In the genomic region with DNA sequence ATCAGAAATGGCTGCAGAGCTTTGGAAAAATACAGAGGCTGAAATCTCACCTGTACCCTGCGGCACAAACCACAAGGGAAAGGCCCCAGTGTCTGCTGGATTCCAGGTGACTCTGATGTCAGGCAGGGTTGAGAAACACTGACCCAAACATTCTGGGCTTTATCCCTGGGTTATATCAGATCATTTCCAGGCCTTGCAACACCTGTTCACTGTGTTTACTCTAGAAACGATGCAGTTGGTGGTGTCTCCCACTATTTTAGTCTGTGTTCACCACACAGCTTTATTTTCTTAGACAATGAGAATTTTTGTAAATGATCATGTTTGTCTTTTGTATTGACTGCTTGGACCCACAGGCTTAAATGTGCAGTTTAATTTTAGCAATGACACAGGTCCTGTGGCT, we compare ENCODE assay signal across 30 cellular contexts.
DNase-seq lines count a peak whose midpoint lies in the region; ATAC-seq, FAIRE-seq and TF ChIP-seq lines count a peak whose summit lies in the region.
"Had no signal": no experiment of that assay in that cellular context is flagged by ENCODE, and none has a peak within 500 bp of the region (broad histone marks: within the 10 kb centered on the region; RNA-seq: fewer than 3 reads in every experiment).

No MANE protein-coding gene starts in this region.

- WGBS in A549 (ENCODE audit: missing lambda C conversion rate) = 50% methylated on average over 2 of the region's 2 CpGs

- TF ChIP-seq RAD21 in A549 (conservative IDR thresholded peaks at IDR 0.05 in 1 of 2, IDR thresholded peaks at IDR 0.05 in 1 of 2) = no peak

- CTCF ChIA-PET in A549 (lab: Yijun Ruan, JAX) = interaction anchor here (0.7 to 1.8 kb wide), 6 partner anchors 12 to 183 kb away, joined by 3 to 7 read pairs (median 4); no protein-coding TSS in a partner anchor

- peak in 1 of 2 experiments; percentile 28; a peak in 1 of 5 replicates for TF ChIP-seq EP300 in A549 (IDR thresholded peaks at IDR 0.05)

- H2AFZ ChIP-seq in neural progenitor cell (replicated peaks) = no peak overlapping the region

- no peak for DNase-seq in A549 (ENCODE audit: low read depth in 1 of 2, low spot score in 1 of 2)
- DNase-seq in DMS153 (lab: John Stamatoyannopoulos, UW) = peak; percentile 43
- peak; percentile 28 for DNase-seq in NCI-H345 treated with DMSO at 0.1 percent for 48 hours (lab: John Stamatoyannopoulos, UW; ENCODE audit: unreplicated experiment)
- peak; percentile 28 for DNase-seq in SHP77 treated with DMSO at 0.1 percent for 48 hours (lab: John Stamatoyannopoulos, UW)
- no peak for DNase-seq in neural progenitor cell (ENCODE audit: low spot score)
- DNase-seq in activated CD4-positive, alpha-beta T cell treated with anti-CD3 and anti-CD28 coated beads, Interleukin-2, amount 50 U/mL, for 48 hours = no peak
- no peak for DNase-seq in OCI-M2 (lab: John Stamatoyannopoulos, UW; ENCODE audit: unreplicated experiment)
- no peak for DNase-seq in NCI-H2171 treated with DMSO at 0.1 percent for 48 hours (lab: John Stamatoyannopoulos, UW)
- DNase-seq: activated B cell treated with CpG ODN at 0.5 μM for 24 hours; activated CD4-positive, alpha-beta T cell treated with anti-CD3 and anti-CD28 coated beads, Interleukin-2, amount 50 U/mL, for 4 hours; activated naive CD8-positive, alpha-beta T cell treated with anti-CD3 and anti-CD28 coated beads for 36 hours; caudate nucleus; endodermal cell; hippocampal formation; immature natural killer cell; left lung; MG63; naive B cell; NCI-H1436 treated with DMSO at 0.1 percent for 48 hours; NCI-H446; occipital lobe; spleen; stimulated activated CD4-positive, alpha-beta T cell treated with anti-CD3 and anti-CD28 coated beads, Interleukin-2, amount 100 ng/mL, for 48 hours; T-helper 9 cell had no signal

- H4K20me1 ChIP-seq in neural progenitor cell (ENCODE audit: low read depth) = no peaks in the 10 kb centered on the region

- no peaks in the 10 kb centered on the region for H3K27me3 ChIP-seq in neural progenitor cell
- H3K27me3 ChIP-seq: left lung had no signal

- H3K36me3 ChIP-seq in neural progenitor cell = no peaks in the 10 kb centered on the region
- H3K36me3 ChIP-seq: esophagus muscularis mucosa, left lung, MG63, spleen had no signal

- H3F3A ChIP-seq in neural progenitor cell (ENCODE audit: low read depth) = no peaks in the 10 kb centered on the region

- H3K27ac ChIP-seq in A549 (peak overlapping the region; percentile 92 to 93), neural progenitor cell (no peak overlapping the region)
- H3K27ac ChIP-seq: esophagus muscularis mucosa, left lung, spleen had no signal

- peak overlapping the region; percentile 80 for H3K4me2 ChIP-seq in A549
- H3K4me2 ChIP-seq in neural progenitor cell = no peak overlapping the region

- peaks cover 6% of the 10 kb centered on the region for H3K27me3 Mint-ChIP-seq in neural progenitor cell (ENCODE audit: insufficient read depth, low read depth)

- H3K4me1 ChIP-seq in A549 (peaks cover 64% of the 10 kb centered on the region), neural progenitor cell (peaks cover 13% of the 10 kb centered on the region)
- H3K4me1 ChIP-seq: esophagus muscularis mucosa, left lung, spleen had no signal

- peaks cover 11% of the 10 kb centered on the region for H3K4me1 Mint-ChIP-seq in neural progenitor cell
- H3K4me1 Mint-ChIP-seq: activated B cell treated with CpG ODN at 0.5 μM for 24 hours; activated naive CD8-positive, alpha-beta T cell treated with anti-CD3 and anti-CD28 coated beads for 36 hours; immature natural killer cell; naive B cell; stimulated activated memory B cell treated with anti-CD40 and anti-IgM and Interleukin-4, amounts not matched to agents 10 μg/mL and 1 μg/mL and 100 μg/mL, for 72 hours had no signal

- POLR2A ChIA-PET in A549 (lab: Yijun Ruan, JAX) = no interaction called here

- H3K4me3 ChIP-seq in A549 (no peak overlapping the region), neural progenitor cell (no peak overlapping the region)
- H3K4me3 ChIP-seq: esophagus muscularis mucosa, left lung, MG63, spleen had no signal

- TF ChIP-seq POLR2A in A549 (IDR thresholded peaks at IDR 0.05; ENCODE audit: low read length) = no peak

- H3K4me3 Mint-ChIP-seq in neural progenitor cell = no peak overlapping the region
- H3K4me3 Mint-ChIP-seq: activated B cell treated with CpG ODN at 0.5 μM for 24 hours; activated naive CD8-positive, alpha-beta T cell treated with anti-CD3 and anti-CD28 coated beads for 36 hours; CD14-positive monocyte; endodermal cell; immature natural killer cell; naive B cell; stimulated activated memory B cell treated with anti-CD40 and anti-IgM and Interleukin-4, amounts not matched to agents 10 μg/mL and 1 μg/mL and 100 μg/mL, for 72 hours had no signal

- H3K9ac ChIP-seq in neural progenitor cell = no peak overlapping the region

- H3K27ac Mint-ChIP-seq in neural progenitor cell = no peak overlapping the region
- H3K27ac Mint-ChIP-seq: activated B cell treated with CpG ODN at 0.5 μM for 24 hours; activated naive CD8-positive, alpha-beta T cell treated with anti-CD3 and anti-CD28 coated beads for 36 hours; CD14-positive monocyte; endodermal cell; immature natural killer cell; naive B cell; stimulated activated memory B cell treated with anti-CD40 and anti-IgM and Interleukin-4, amounts not matched to agents 10 μg/mL and 1 μg/mL and 100 μg/mL, for 72 hours had no signal

- ATAC-seq in A549 = no peak
- ATAC-seq: left lung; stimulated activated memory B cell treated with anti-CD40 and anti-IgM and Interleukin-4, amounts not matched to agents 10 μg/mL and 1 μg/mL and 100 μg/mL, for 72 hours had no signal

- no peaks in the 10 kb centered on the region for H3K36me3 Mint-ChIP-seq in neural progenitor cell
- H3K36me3 Mint-ChIP-seq: activated naive CD8-positive, alpha-beta T cell treated with anti-CD3 and anti-CD28 coated beads for 36 hours; CD14-positive monocyte; immature natural killer cell; naive B cell; stimulated activated memory B cell treated with anti-CD40 and anti-IgM and Interleukin-4, amounts not matched to agents 10 μg/mL and 1 μg/mL and 100 μg/mL, for 72 hours had no signal

- FAIRE-seq in A549 (lab: Jason Lieb, UNC) = no peak
- FAIRE-seq: astrocyte, frontal cortex, urothelium cell line had no signal

- H3K9me3 ChIP-seq in A549 = no peaks in the 10 kb centered on the region
- no peaks in the 10 kb centered on the region for H3K9me3 ChIP-seq in neural progenitor cell (ENCODE audit: low read depth)
- H3K9me3 ChIP-seq: esophagus muscularis mucosa, left lung, MG63, spleen had no signal

- no peak for TF ChIP-seq CTCF in A549 (IDR thresholded peaks at IDR 0.05)
- no peak for TF ChIP-seq CTCF in neural progenitor cell (IDR thresholded peaks at IDR 0.05)

- no peaks in the 10 kb centered on the region for H3K79me2 ChIP-seq in neural progenitor cell (ENCODE audit: low read depth)

- H3K9me3 Mint-ChIP-seq in neural progenitor cell = no peaks in the 10 kb centered on the region
- H3K9me3 Mint-ChIP-seq: activated B cell treated with CpG ODN at 0.5 μM for 24 hours; activated naive CD8-positive, alpha-beta T cell treated with anti-CD3 and anti-CD28 coated beads for 36 hours; CD14-positive monocyte; endodermal cell; immature natural killer cell; naive B cell; stimulated activated memory B cell treated with anti-CD40 and anti-IgM and Interleukin-4, amounts not matched to agents 10 μg/mL and 1 μg/mL and 100 μg/mL, for 72 hours had no signal

TF ChIP-seq in A549, 52 proteins besides CTCF, POLR2A, EP300 and RAD21:
- no peak for TF ChIP-seq NFE2L2 (conservative IDR thresholded peaks at IDR 0.05; ENCODE audit: low read length)
- peak in 1 of 2 experiments; percentile 42; a peak in 1 of 4 replicates for TF ChIP-seq CEBPB (IDR thresholded peaks at IDR 0.05)

Comparison
In these comparisons a context has a peak if more than half of its experiments do, and no peak if none do; other contexts are left out.
1. DNase-seq: peak in DMS153 (single experiment), NCI-H345 treated with DMSO at 0.1 percent for 48 hours (single experiment) and SHP77 treated with DMSO at 0.1 percent for 48 hours (single experiment); none in A549 (0 of 2), neural progenitor cell (single experiment), activated CD4-positive, alpha-beta T cell treated with anti-CD3 and anti-CD28 coated beads, Interleukin-2, amount 50 U/mL, for 48 hours (0 of 2), OCI-M2 (single experiment) and NCI-H2171 treated with DMSO at 0.1 percent for 48 hours (single experiment).